ENCODE assay signal across 25 cellular contexts in genomic region chr7:2095533-2095932, GRCh38.
DNase-seq lines count a peak whose midpoint lies in the region; FAIRE-seq and TF ChIP-seq lines count a peak whose summit lies in the region.
"Had no signal": no experiment of that assay in that cellular context is flagged by ENCODE, and none has a peak within 500 bp of the region (broad histone marks: within the 10 kb centered on the region; RNA-seq: fewer than 3 reads in every experiment).

No MANE protein-coding gene starts in this region.

- H3T11ph ChIP-seq in H9 (ENCODE audit: low read length), result no peak overlapping the region

- no peaks in the 10 kb centered on the region for H3K79me2 ChIP-seq in H9 (ENCODE audit: insufficient read depth, low read length)
- no peaks in the 10 kb centered on the region for H3K79me2 ChIP-seq in neural progenitor cell (ENCODE audit: low read depth)

- H3K4me3 Mint-ChIP-seq in H9, result no peak overlapping the region
- H3K4me3 Mint-ChIP-seq in dendritic cell treated with granulocyte-macrophage colony-stimulating factor and Interleukin-4, amounts not matched to agents 40 ng/mL and 50 ng/mL, for 4 days, result no peak overlapping the region
- H3K4me3 Mint-ChIP-seq in neural progenitor cell, result no peak overlapping the region
- no peak overlapping the region for H3K4me3 Mint-ChIP-seq in activated T-helper 2 cell treated with anti-CD3 and anti-CD28 coated beads, Interferon-gamma antibody, Interleukin-2, Interleukin-4, amounts not matched to agents 10 μg/mL and 5 μg/mL and 100 μg/mL, durations not matched to agents 14 hours and 24 hours and 36 hours (ENCODE audit: low read depth)
- H3K4me3 Mint-ChIP-seq: CD8-positive, alpha-beta T cell had no signal

- H3K36me3 ChIP-seq in BLaER1 treated with 17β-estradiol and CSF1 and Interleukin-3, amounts not matched to agents 10 nM and 100 nM, result peaks cover 4 to 43% (median 26%) of the 10 kb centered on the region in 11 experiments; a peak in 20 of 22 replicates
- H3K36me3 ChIP-seq in neural progenitor cell, result no peaks in the 10 kb centered on the region

- peaks cover 41 to 75% (median 71%) of the 10 kb centered on the region in 10 experiments for H3K4me1 ChIP-seq in BLaER1 treated with 17β-estradiol and CSF1 and Interleukin-3, amounts not matched to agents 10 nM and 100 nM
- H3K4me1 ChIP-seq in H9 (ENCODE audit: insufficient read depth, low read length), result no peaks in the 10 kb centered on the region
- no peaks in the 10 kb centered on the region for H3K4me1 ChIP-seq in neural progenitor cell

- H2AFZ ChIP-seq in H9 (ENCODE audit: low read length) (no peak overlapping the region), neural progenitor cell (replicated peaks) (no peak overlapping the region)
- H2AFZ ChIP-seq: GM23248 had no signal

- H2AK5ac ChIP-seq in H9 (ENCODE audit: insufficient read length, low read length), result no peak overlapping the region

- H3K36me3 Mint-ChIP-seq in H9 (ENCODE audit: insufficient read depth in 1 of 3, low read depth in 3 of 3) (peaks cover 20 to 29% (median 23%) of the 10 kb centered on the region in 3 experiments), neural progenitor cell (peaks cover 18% of the 10 kb centered on the region)
- H3K36me3 Mint-ChIP-seq in dendritic cell treated with granulocyte-macrophage colony-stimulating factor and Interleukin-4, amounts not matched to agents 40 ng/mL and 50 ng/mL, for 4 days (ENCODE audit: low read depth), result peaks cover 50% of the 10 kb centered on the region
- H3K36me3 Mint-ChIP-seq in activated T-helper 2 cell treated with anti-CD3 and anti-CD28 coated beads, Interferon-gamma antibody, Interleukin-2, Interleukin-4, amounts not matched to agents 10 μg/mL and 5 μg/mL and 100 μg/mL, durations not matched to agents 14 hours and 24 hours and 36 hours (ENCODE audit: low read depth), result no peaks in the 10 kb centered on the region

- no peak overlapping the region for H3K23ac ChIP-seq in H9 (ENCODE audit: insufficient read length, low read depth, low read length)

- no peak overlapping the region for H4K8ac ChIP-seq in H9 (replicated peaks; ENCODE audit: insufficient read length, low read depth, low read length)

- no peak overlapping the region for H2BK15ac ChIP-seq in H9 (ENCODE audit: low read depth, low read length)

- H4K5ac ChIP-seq in H9 (ENCODE audit: insufficient read length, low read depth, low read length), result no peak overlapping the region

- no CpG with 5 or more reads among the region's 17 CpGs for WGBS in H9 (ENCODE audit: extremely low coverage, insufficient read length, low lambda C conversion rate)

- no peak overlapping the region for H2BK120ac ChIP-seq in H9 (ENCODE audit: low read depth, low read length, poor library complexity, severe bottlenecking)

- H3K9me3 Mint-ChIP-seq in H9 (peaks cover 3% of the 10 kb centered on the region in 2 experiments; a peak in 3 of 5 replicates), neural progenitor cell (no peaks in the 10 kb centered on the region)
- no peaks in the 10 kb centered on the region for H3K9me3 Mint-ChIP-seq in dendritic cell treated with granulocyte-macrophage colony-stimulating factor and Interleukin-4, amounts not matched to agents 40 ng/mL and 50 ng/mL, for 4 days
- no peaks in the 10 kb centered on the region for H3K9me3 Mint-ChIP-seq in activated T-helper 2 cell treated with anti-CD3 and anti-CD28 coated beads, Interferon-gamma antibody, Interleukin-2, Interleukin-4, amounts not matched to agents 10 μg/mL and 5 μg/mL and 100 μg/mL, durations not matched to agents 14 hours and 24 hours and 36 hours
- H3K9me3 Mint-ChIP-seq: CD8-positive, alpha-beta T cell had no signal

- H3K4me3 ChIP-seq in BLaER1 treated with 17β-estradiol and CSF1 and Interleukin-3, amounts not matched to agents 10 nM and 100 nM, result no peak overlapping the region
- no peak overlapping the region for H3K4me3 ChIP-seq in neural progenitor cell
- H3K4me3 ChIP-seq: GM23248 had no signal

- peaks cover 63 to 94% (median 77%) of the 10 kb centered on the region in 11 experiments for H4K20me1 ChIP-seq in BLaER1 treated with 17β-estradiol and CSF1 and Interleukin-3, amounts not matched to agents 10 nM and 100 nM
- H4K20me1 ChIP-seq in H9 (ENCODE audit: control insufficient read depth, insufficient read depth, insufficient read length) (no peaks in the 10 kb centered on the region), neural progenitor cell (ENCODE audit: low read depth) (no peaks in the 10 kb centered on the region)

- H3K9me3 ChIP-seq in BLaER1 treated with 17β-estradiol and CSF1 and Interleukin-3, amounts not matched to agents 10 nM and 100 nM (replicated peaks in 1 of 11), result peaks cover 0 to 6% (median 0%) of the 10 kb centered on the region in 11 experiments; a peak in 3 of 22 replicates
- no peaks in the 10 kb centered on the region for H3K9me3 ChIP-seq in H9 (ENCODE audit: control insufficient read depth, low read depth, low read length)
- no peaks in the 10 kb centered on the region for H3K9me3 ChIP-seq in neural progenitor cell (ENCODE audit: low read depth)

- no peaks in the 10 kb centered on the region for H3K79me1 ChIP-seq in H9 (ENCODE audit: insufficient read depth, low read depth, low read length, poor library complexity, severe bottlenecking)

- H3K27me3 ChIP-seq in BLaER1 treated with 17β-estradiol and CSF1 and Interleukin-3, amounts not matched to agents 10 nM and 100 nM, result peaks cover 0 to 29% (median 0%) of the 10 kb centered on the region in 11 experiments; a peak in 8 of 22 replicates
- no peaks in the 10 kb centered on the region for H3K27me3 ChIP-seq in H9 (ENCODE audit: insufficient read depth, low read length)
- H3K27me3 ChIP-seq in neural progenitor cell, result no peaks in the 10 kb centered on the region

- H3K27me3 Mint-ChIP-seq in H9 (ENCODE audit: low read depth) (no peaks in the 10 kb centered on the region), neural progenitor cell (ENCODE audit: insufficient read depth, low read depth) (peaks cover 2% of the 10 kb centered on the region)
- H3K27me3 Mint-ChIP-seq in dendritic cell treated with granulocyte-macrophage colony-stimulating factor and Interleukin-4, amounts not matched to agents 40 ng/mL and 50 ng/mL, for 4 days, result no peaks in the 10 kb centered on the region
- no peaks in the 10 kb centered on the region for H3K27me3 Mint-ChIP-seq in activated T-helper 2 cell treated with anti-CD3 and anti-CD28 coated beads, Interferon-gamma antibody, Interleukin-2, Interleukin-4, amounts not matched to agents 10 μg/mL and 5 μg/mL and 100 μg/mL, durations not matched to agents 14 hours and 24 hours and 36 hours (ENCODE audit: low read depth)

- intact Hi-C loops in dendritic cell treated with granulocyte-macrophage colony-stimulating factor and Interleukin-4, amounts not matched to agents 40 ng/mL and 50 ng/mL, for 4 days (cut with micrococcal nuclease), result no loop called here
- intact Hi-C loops in activated T-helper 2 cell treated with anti-CD3 and anti-CD28 coated beads, Interferon-gamma antibody, Interleukin-2, Interleukin-4, amounts not matched to agents 10 μg/mL and 5 μg/mL and 100 μg/mL, durations not matched to agents 14 hours and 24 hours and 36 hours (cut with micrococcal nuclease), result no loop called here

- H3K4ac ChIP-seq in H9 (ENCODE audit: low read depth, low read length), result no peak overlapping the region

- H3K18ac ChIP-seq in H9 (ENCODE audit: insufficient read length, low read depth, low read length), result no peak overlapping the region

- H2BK20ac ChIP-seq in H9 (ENCODE audit: low read depth, low read length, poor library complexity, severe bottlenecking), result no peak overlapping the region

- no peak overlapping the region for H4K91ac ChIP-seq in H9 (ENCODE audit: insufficient read length, low read depth, low read length)

- no peak for TF ChIP-seq CTCF in H9 (conservative IDR thresholded peaks at IDR 0.05)
- no peak for TF ChIP-seq CTCF in neural progenitor cell (IDR thresholded peaks at IDR 0.05)

- H3K27ac Mint-ChIP-seq in H9 (peak overlapping the region; percentile 29 to 92 (median 50); a peak in 5 of 7 replicates), neural progenitor cell (peak overlapping the region; percentile 22)
- peak overlapping the region; percentile 9 for H3K27ac Mint-ChIP-seq in dendritic cell treated with granulocyte-macrophage colony-stimulating factor and Interleukin-4, amounts not matched to agents 40 ng/mL and 50 ng/mL, for 4 days
- H3K27ac Mint-ChIP-seq in activated T-helper 2 cell treated with anti-CD3 and anti-CD28 coated beads, Interferon-gamma antibody, Interleukin-2, Interleukin-4, amounts not matched to agents 10 μg/mL and 5 μg/mL and 100 μg/mL, durations not matched to agents 14 hours and 24 hours and 36 hours, result no peak overlapping the region

- FAIRE-seq in GM19239 (lab: Jason Lieb, UNC), result no peak
- FAIRE-seq: G401.6, GM12892, HepG2 had no signal

- H3K23me2 ChIP-seq in H9 (ENCODE audit: insufficient read length, low read depth, low read length, poor library complexity, severe bottlenecking), result no peaks in the 10 kb centered on the region

- H3K56ac ChIP-seq in H9 (ENCODE audit: insufficient read length, low read depth, low read length), result no peak overlapping the region

- H3K4me1 Mint-ChIP-seq in H9, result no peaks in the 10 kb centered on the region; a peak in 1 of 4 replicates
- H3K4me1 Mint-ChIP-seq in dendritic cell treated with granulocyte-macrophage colony-stimulating factor and Interleukin-4, amounts not matched to agents 40 ng/mL and 50 ng/mL, for 4 days (ENCODE audit: low read depth), result peaks cover 57% of the 10 kb centered on the region
- peaks cover 36% of the 10 kb centered on the region for H3K4me1 Mint-ChIP-seq in neural progenitor cell
- H3K4me1 Mint-ChIP-seq in activated T-helper 2 cell treated with anti-CD3 and anti-CD28 coated beads, Interferon-gamma antibody, Interleukin-2, Interleukin-4, amounts not matched to agents 10 μg/mL and 5 μg/mL and 100 μg/mL, durations not matched to agents 14 hours and 24 hours and 36 hours (ENCODE audit: low read depth), result peaks cover 15% of the 10 kb centered on the region

- H3K27ac ChIP-seq in BLaER1 treated with 17β-estradiol and CSF1 and Interleukin-3, amounts not matched to agents 10 nM and 100 nM, result no peak overlapping the region; a peak in 1 of 22 replicates
- H3K27ac ChIP-seq in H9 (ENCODE audit: insufficient read length, low read depth, low read length) (no peak overlapping the region), neural progenitor cell (no peak overlapping the region)
- H3K27ac ChIP-seq: GM23248, HL-60 had no signal

- H3K4me2 ChIP-seq in BLaER1 treated with 17β-estradiol and CSF1 and Interleukin-3, amounts not matched to agents 10 nM and 100 nM, result peak overlapping the region in 9 of 11 experiments; percentile 10 to 96 (median 88); a peak in 15 of 22 replicates
- no peak overlapping the region for H3K4me2 ChIP-seq in H9 (ENCODE audit: insufficient read depth, insufficient read length, low read length)
- H3K4me2 ChIP-seq in neural progenitor cell, result no peak overlapping the region

- H2BK5ac ChIP-seq in H9 (ENCODE audit: insufficient read length, low read length), result no peak overlapping the region

- peak overlapping the region in 3 of 11 experiments; percentile 23 to 39 (median 35); a peak in 1 of 22 replicates for H3K9ac ChIP-seq in BLaER1 treated with 17β-estradiol and CSF1 and Interleukin-3, amounts not matched to agents 10 nM and 100 nM
- H3K9ac ChIP-seq in H9 (ENCODE audit: extremely low read depth, insufficient read length, low read length) (no peak overlapping the region), neural progenitor cell (no peak overlapping the region)
- H3K9ac ChIP-seq: GM23248 had no signal

- H2BK12ac ChIP-seq in H9 (ENCODE audit: insufficient read length, low read depth, low read length), result no peak overlapping the region

- no peak overlapping the region for H3K14ac ChIP-seq in H9 (ENCODE audit: insufficient read depth, low read length)

- no peaks in the 10 kb centered on the region for H3F3A ChIP-seq in neural progenitor cell (ENCODE audit: low read depth)

- no peak for DNase-seq in H9
- no peak for DNase-seq in neural progenitor cell (ENCODE audit: low spot score)
- DNase-seq in GM19239 (ENCODE audit: insufficient read length, low spot score), result no peak
- no peak for DNase-seq in NCI-H69 (lab: John Stamatoyannopoulos, UW)
- no peak for DNase-seq in activated T-helper 2 cell treated with anti-CD3 and anti-CD28 coated beads, Interferon-gamma antibody, Interleukin-2, Interleukin-4, amounts not matched to agents 10 μg/mL and 5 μg/mL and 100 μg/mL, durations not matched to agents 14 hours and 24 hours and 36 hours (ENCODE audit: low spot score)
- DNase-seq in stimulated activated CD4-positive, alpha-beta T cell treated with anti-CD3 and anti-CD28 coated beads, Interleukin-2, amount 100 ng/mL, for 24 hours, result no peak
- DNase-seq: Calu3; CD8-positive, alpha-beta T cell; DMS153; GM23248; HCEC 1CT; KBM-7; MM.1S; NCI-H1048; NCI-H1436 treated with DMSO at 0.1 percent for 48 hours; NCI-H1930; NCI-H2227 treated with DMSO at 0.1 percent for 48 hours; NCI-H510A; SHP77 had no signal

Comparison
In these comparisons a context has a peak if more than half of its experiments do, and no peak if none do; other contexts are left out.
1. H3K4me2 ChIP-seq: peak in BLaER1 treated with 17β-estradiol and CSF1 and Interleukin-3, amounts not matched to agents 10 nM and 100 nM (9 of 11); none in H9 (single experiment) and neural progenitor cell (single experiment).